20 cellular contexts compared by ENCODE assay signal in genomic region chr7:52325237-52325636, GRCh38.
DNase-seq lines count a peak whose midpoint lies in the region; ATAC-seq and TF ChIP-seq lines count a peak whose summit lies in the region.
"Had no signal": no experiment of that assay in that cellular context is flagged by ENCODE, and none has a peak within 500 bp of the region (broad histone marks: within the 10 kb centered on the region; RNA-seq: fewer than 3 reads in every experiment).

No MANE protein-coding gene starts in this region.

- H3K9ac ChIP-seq in KMS-11 (no peak overlapping the region), Karpas-422 (ENCODE audit: low read length) (no peak overlapping the region)

- TF ChIP-seq CTCF in GM10266 (IDR thresholded peaks at IDR 0.05; ENCODE audit: control insufficient read depth, insufficient read depth, low read depth, missing control alignments) (no peak), GM13977 (IDR thresholded peaks at IDR 0.05; ENCODE audit: extremely low read depth, insufficient read depth, missing control alignments) (no peak), KMS-11 (conservative IDR thresholded peaks at IDR 0.05; ENCODE audit: low read depth, low read length) (no peak)

- H3K9me3 ChIP-seq in Karpas-422 (ENCODE audit: low read length), result peaks cover 11% of the 10 kb centered on the region
- H3K9me3 ChIP-seq: SJCRH30 had no signal

- H3K4me2 ChIP-seq in KMS-11 (peak overlapping the region; percentile 8; the same call in 1 of the 2 replicates), Karpas-422 (ENCODE audit: low read depth, low read length, poor library complexity, severe bottlenecking) (no peak overlapping the region)

- peak; percentile 22 for DNase-seq in GM10266 (ENCODE audit: extremely low spot score)
- DNase-seq in GM13977 (ENCODE audit: low spot score), result peak; percentile 29
- no peak for DNase-seq in NCI-H2171 (lab: John Stamatoyannopoulos, UW)
- no peak for DNase-seq in Karpas-422
- DNase-seq: DMS53, GDM1, NCI-H1092, NCI-H1436, NCI-H1930, NCI-H345, NCI-H82, OCI-M1, SJCRH30, T-cell had no signal

- H3K36me3 ChIP-seq in KMS-11 (ENCODE audit: insufficient read depth) (no peaks in the 10 kb centered on the region), Karpas-422 (ENCODE audit: insufficient read depth, low read length) (no peaks in the 10 kb centered on the region)
- H3K36me3 ChIP-seq: SJCRH30 had no signal

- H3K4me1 ChIP-seq in KMS-11 (ENCODE audit: low read depth, poor library complexity, severe bottlenecking) (peaks cover 15% of the 10 kb centered on the region), Karpas-422 (ENCODE audit: low read length) (no peaks in the 10 kb centered on the region)
- H3K4me1 ChIP-seq: SJCRH30 had no signal

- H3K79me2 ChIP-seq in KMS-11 (ENCODE audit: insufficient read depth, low read depth), result no peaks in the 10 kb centered on the region
- no peaks in the 10 kb centered on the region for H3K79me2 ChIP-seq in Karpas-422 (ENCODE audit: low read length)

- H2AFZ ChIP-seq in KMS-11 (ENCODE audit: low read depth) (peak overlapping the region; percentile 7; the same call in 1 of the 2 replicates), Karpas-422 (ENCODE audit: low read length) (no peak overlapping the region)

- no peak overlapping the region for H3K4me3 ChIP-seq in KMS-11 (IDR thresholded peaks at IDR 0.05; ENCODE audit: insufficient read depth, low read depth, low read length)
- no peak overlapping the region for H3K4me3 ChIP-seq in Karpas-422 (ENCODE audit: low read length)
- H3K4me3 ChIP-seq: K562, SJCRH30 had no signal

- peak overlapping the region; percentile 13; the same call in 1 of the 2 replicates for H3K27ac ChIP-seq in KMS-11
- H3K27ac ChIP-seq in Karpas-422 (ENCODE audit: low read length), result no peak overlapping the region
- H3K27ac ChIP-seq: HL-60, SJCRH30 had no signal

- in situ Hi-C loops in GM13977 (cut with MboI; ENCODE audit: low pct_unique_long_range_greater_than_20kb, low sequenced_read_pairs, unreplicated experiment), result no loop called here

- no peaks in the 10 kb centered on the region for H3K9me2 ChIP-seq in Karpas-422 (replicated peaks; ENCODE audit: insufficient read depth, low read length)

- peak; percentile 59 for ATAC-seq in HG02884 (IDR thresholded peaks at IDR 0.05; ENCODE audit: unreplicated experiment)
- ATAC-seq in HG02973 (IDR thresholded peaks at IDR 0.05; ENCODE audit: unreplicated experiment), result no peak
- ATAC-seq: HepG2, K562, T-cell had no signal

- H3K27me3 ChIP-seq in KMS-11 (ENCODE audit: insufficient read depth, low read depth) (no peaks in the 10 kb centered on the region), Karpas-422 (ENCODE audit: low read length) (no peaks in the 10 kb centered on the region)
- H3K27me3 ChIP-seq: SJCRH30 had no signal

- H4K20me1 ChIP-seq in KMS-11 (ENCODE audit: insufficient read depth) (no peaks in the 10 kb centered on the region), Karpas-422 (ENCODE audit: insufficient read depth, low read depth, low read length) (no peaks in the 10 kb centered on the region)

Comparison
In these comparisons a context has a peak if more than half of its experiments do, and no peak if none do; other contexts are left out.
1. DNase-seq: peak in GM10266 (single experiment) and GM13977 (single experiment); none in NCI-H2171 (single experiment) and Karpas-422 (single experiment).